ENCODE assay signal across 18 cellular contexts in genomic region chr15:95682129-95682528, GRCh38.
A peak's percentile ranks its signal among the peaks of the same experiment; 100 is the strongest.
DNase-seq lines count a peak whose midpoint lies in the region; ATAC-seq and TF ChIP-seq lines count a peak whose summit lies in the region.
"Had no signal": no experiment of that assay in that cellular context is flagged by ENCODE, and none has a peak within 500 bp of the region (broad histone marks: within the 10 kb centered on the region; RNA-seq: fewer than 3 reads in every experiment).

No MANE protein-coding gene starts in this region.

- no peak overlapping the region for H2BK15ac ChIP-seq in mesenchymal stem cell (ENCODE audit: low read depth, poor library complexity, severe bottlenecking)

- H3K79me1 ChIP-seq in mesenchymal stem cell (replicated peaks; ENCODE audit: low read length, poor library complexity, severe bottlenecking): no peaks in the 10 kb centered on the region

- peak overlapping the region in 4 of 5 experiments; percentile 33 to 76 (median 72) for H3K27ac Mint-ChIP-seq in brain
- H3K27ac Mint-ChIP-seq: CD8-positive, alpha-beta T cell; GM23338 had no signal

- H3K27me3 ChIP-seq in mammary epithelial cell (ENCODE audit: insufficient read depth, low read length) (no peaks in the 10 kb centered on the region), breast epithelium (no peaks in the 10 kb centered on the region), mesenchymal stem cell (ENCODE audit: control insufficient read depth in 1 of 2, insufficient read depth in 1 of 2, low read length in 2 of 2) (no peaks in the 10 kb centered on the region), heart left ventricle (no peaks in the 10 kb centered on the region), gastroesophageal sphincter (no peaks in the 10 kb centered on the region)

- no peak overlapping the region for H2AK5ac ChIP-seq in mesenchymal stem cell (ENCODE audit: low read length, severe bottlenecking)

- peaks cover 3% of the 10 kb centered on the region for H3K27me3 Mint-ChIP-seq in brain

- H2BK12ac ChIP-seq in mesenchymal stem cell (ENCODE audit: low read length in 2 of 2): no peak overlapping the region

- H3K9ac ChIP-seq in mammary epithelial cell (ENCODE audit: insufficient read depth, low read length): no peak overlapping the region
- H3K9ac ChIP-seq in mesenchymal stem cell (ENCODE audit: low read length): peak overlapping the region; percentile 26

- H3K36me3 Mint-ChIP-seq in brain: no peaks in the 10 kb centered on the region
- H3K36me3 Mint-ChIP-seq: CD8-positive, alpha-beta T cell had no signal

- H2AFZ ChIP-seq in mammary epithelial cell (ENCODE audit: low read depth, low read length): peak overlapping the region; percentile 18
- no peak overlapping the region for H2AFZ ChIP-seq in mesenchymal stem cell (ENCODE audit: low read depth, low read length)
- H2AFZ ChIP-seq: GM23338 had no signal

- no TSS peak for BruUV-seq in mammary epithelial cell (replicated peaks; lab: Mats Ljungman, UMichigan)

- H3K4me3 ChIP-seq in mammary epithelial cell (replicated peaks in 1 of 3; ENCODE audit: insufficient read depth in 1 of 3, low read depth in 2 of 3, low read length in 3 of 3) (no peak overlapping the region), breast epithelium (no peak overlapping the region), mesenchymal stem cell (ENCODE audit: insufficient read depth in 1 of 2, low read depth in 1 of 2, low read length in 2 of 2) (no peak overlapping the region), heart left ventricle (no peak overlapping the region), gastroesophageal sphincter (no peak overlapping the region)
- H3K4me3 ChIP-seq: GM12878, GM23338 had no signal

- H4K8ac ChIP-seq in mesenchymal stem cell (ENCODE audit: low read length): no peak overlapping the region

- 54% methylated on average over 3 of the region's 3 CpGs for whole genome bisulfite sequencing in mammary epithelial cell (ENCODE audit: low coverage, missing lambda C conversion rate)
- whole genome bisulfite sequencing in mesenchymal stem cell: 93% methylated on average over 2 of the region's 3 CpGs
- WGBS in heart left ventricle, 4 donors: 66 to 86% (median 78%) methylated on average over 3 of the region's 3 CpGs
- WGBS in gastroesophageal sphincter (ENCODE audit: low coverage in 1 of 2), 2 donors: 60 to 86% methylated on average over 3 of the region's 3 CpGs

- no peaks in the 10 kb centered on the region for H3K36me3 ChIP-seq in mammary epithelial cell (ENCODE audit: insufficient read depth, low read length)
- H3K36me3 ChIP-seq in breast epithelium: no peaks in the 10 kb centered on the region
- no peaks in the 10 kb centered on the region for H3K36me3 ChIP-seq in mesenchymal stem cell (ENCODE audit: control insufficient read depth in 1 of 2, insufficient read depth in 2 of 2, low read depth in 1 of 2, low read length in 2 of 2)
- no peaks in the 10 kb centered on the region for H3K36me3 ChIP-seq in heart left ventricle
- no peaks in the 10 kb centered on the region for H3K36me3 ChIP-seq in gastroesophageal sphincter

- no peak overlapping the region for H2BK120ac ChIP-seq in mesenchymal stem cell (ENCODE audit: low read depth, low read length)

- no peak for TF ChIP-seq POLR2A in breast epithelium (IDR thresholded peaks at IDR 0.05)
- no peak for TF ChIP-seq POLR2A in heart left ventricle (IDR thresholded peaks at IDR 0.05)
- TF ChIP-seq POLR2A in gastroesophageal sphincter (IDR thresholded peaks at IDR 0.05): no peak

- no peak overlapping the region for H3K18ac ChIP-seq in mesenchymal stem cell (ENCODE audit: low read depth in 1 of 2, low read length in 2 of 2)

- H3K4me1 Mint-ChIP-seq in brain: peaks cover 39% of the 10 kb centered on the region
- H3K4me1 Mint-ChIP-seq: GM23338 had no signal

- ATAC-seq in HG02840 (IDR thresholded peaks at IDR 0.05; ENCODE audit: low FRiP score, unreplicated experiment): no peak
- no peak for ATAC-seq in heart left ventricle
- ATAC-seq in gastroesophageal sphincter: no peak
- ATAC-seq: CD8-positive, alpha-beta T cell; GM12878; GM23338 had no signal

- no peak for DNase-seq in mammary epithelial cell
- DNase-seq in breast epithelium (ENCODE audit: low spot score in 2 of 2): no peak
- DNase-seq in mesenchymal stem cell: no peak
- DNase-seq in NCI-H187 (lab: John Stamatoyannopoulos, UW): no peak
- no peak for DNase-seq in heart left ventricle
- DNase-seq: Calu3; CD8-positive, alpha-beta T cell; KG1; NCI-H1417 treated with DMSO at 0.1 percent for 48 hours; NCI-H1930; NCI-H446; NCI-H526 treated with DMSO at 0.1 percent for 48 hours; Right ventricle myocardium superior had no signal

- no peak overlapping the region for H3K4ac ChIP-seq in mesenchymal stem cell (ENCODE audit: low read depth in 1 of 2, low read length in 2 of 2)

- H3K79me2 ChIP-seq in mammary epithelial cell (ENCODE audit: insufficient read depth, low read length): no peaks in the 10 kb centered on the region

- CTCF ChIA-PET in mammary epithelial cell (lab: Charles Lee; ENCODE audit: low non-redundant PET): no interaction called here

- no peak overlapping the region for H3K23ac ChIP-seq in mesenchymal stem cell (ENCODE audit: low read length in 2 of 2)

- H3K4me2 ChIP-seq in mammary epithelial cell (ENCODE audit: insufficient read depth, low read depth, low read length) (no peak overlapping the region), mesenchymal stem cell (ENCODE audit: low read length, poor library complexity, severe bottlenecking) (no peak overlapping the region)
- H3K4me2 ChIP-seq: GM23338 had no signal

- TF ChIP-seq EP300 in gastroesophageal sphincter (IDR thresholded peaks at IDR 0.05): no peak

- no peak overlapping the region for H3K27ac ChIP-seq in mammary epithelial cell (ENCODE audit: insufficient read depth, low read depth, low read length)
- H3K27ac ChIP-seq in breast epithelium: no peak overlapping the region
- H3K27ac ChIP-seq in mesenchymal stem cell (ENCODE audit: low read length, poor library complexity, severe bottlenecking): no peak overlapping the region
- H3K27ac ChIP-seq in heart left ventricle: no peak overlapping the region
- H3K27ac ChIP-seq in gastroesophageal sphincter: no peak overlapping the region

- in situ Hi-C loops in mammary epithelial cell (cut with MboI; ENCODE audit: low sequenced_read_pairs in 2 of 2): loop anchor here in 1 of 2 donors (25.0 kb wide), 1 partner anchor 655 kb away; the partner anchor contains the start of gene NR2F2

- dilution Hi-C loops in mammary epithelial cell (cut with HindIII; ENCODE audit: low sequenced_read_pairs): no loop called here

- intact Hi-C loops in mammary epithelial cell (cut with micrococcal nuclease): loop anchor here (10.0 kb wide), 2 partner anchors 127 to 643 kb away; no protein-coding TSS in a partner anchor
- intact Hi-C loops in breast epithelium (cut with DNase I; ENCODE audit: low total_unique reads): no loop called here
- intact Hi-C loops in heart left ventricle (cut with DNase I): no loop called here

- TF ChIP-seq CTCF in mammary epithelial cell (conservative IDR thresholded peaks at IDR 0.05 in 1 of 2, IDR thresholded peaks at IDR 0.05 in 1 of 2; ENCODE audit: extremely low read depth in 1 of 2, insufficient read depth in 1 of 2, low read depth in 1 of 2, low read length in 2 of 2) (no peak), breast epithelium (IDR thresholded peaks at IDR 0.05) (no peak), brain (conservative IDR thresholded peaks at IDR 0.05) (no peak), heart left ventricle (IDR thresholded peaks at IDR 0.05) (no peak), gastroesophageal sphincter (IDR thresholded peaks at IDR 0.05) (no peak)

- H2BK5ac ChIP-seq in mesenchymal stem cell (ENCODE audit: low read depth, low read length, poor library complexity, severe bottlenecking): no peak overlapping the region

- no peaks in the 10 kb centered on the region for H4K20me1 ChIP-seq in mammary epithelial cell (ENCODE audit: insufficient read depth, low read length)

- H3K9me3 ChIP-seq in mammary epithelial cell (replicated peaks; ENCODE audit: insufficient read depth, low read length) (no peaks in the 10 kb centered on the region), breast epithelium (no peaks in the 10 kb centered on the region), mesenchymal stem cell (ENCODE audit: control insufficient read depth, low read length) (no peaks in the 10 kb centered on the region), heart left ventricle (no peaks in the 10 kb centered on the region), gastroesophageal sphincter (no peaks in the 10 kb centered on the region)

- H3K4me1 ChIP-seq in mammary epithelial cell (ENCODE audit: insufficient read depth, low read length) (peaks cover 5% of the 10 kb centered on the region), breast epithelium (no peaks in the 10 kb centered on the region), mesenchymal stem cell (ENCODE audit: control insufficient read depth, insufficient read depth, low read depth, low read length) (no peaks in the 10 kb centered on the region), heart left ventricle (peaks cover 0 to 7% (median 0%) of the 10 kb centered on the region in 12 donors), gastroesophageal sphincter (no peaks in the 10 kb centered on the region)

- peak overlapping the region in 2 of 5 experiments; percentile 4 to 38 for H3K4me3 Mint-ChIP-seq in brain
- H3K4me3 Mint-ChIP-seq: CD8-positive, alpha-beta T cell; GM23338 had no signal

- no peak overlapping the region for H4K91ac ChIP-seq in mesenchymal stem cell (ENCODE audit: low read length)

- H3K14ac ChIP-seq in mesenchymal stem cell (ENCODE audit: low read length in 2 of 2): no peak overlapping the region

- no peaks in the 10 kb centered on the region for H3K9me3 Mint-ChIP-seq in brain
- H3K9me3 Mint-ChIP-seq: GM23338 had no signal
